ENCODE assay signal across 8 cellular contexts in the genomic region with DNA sequence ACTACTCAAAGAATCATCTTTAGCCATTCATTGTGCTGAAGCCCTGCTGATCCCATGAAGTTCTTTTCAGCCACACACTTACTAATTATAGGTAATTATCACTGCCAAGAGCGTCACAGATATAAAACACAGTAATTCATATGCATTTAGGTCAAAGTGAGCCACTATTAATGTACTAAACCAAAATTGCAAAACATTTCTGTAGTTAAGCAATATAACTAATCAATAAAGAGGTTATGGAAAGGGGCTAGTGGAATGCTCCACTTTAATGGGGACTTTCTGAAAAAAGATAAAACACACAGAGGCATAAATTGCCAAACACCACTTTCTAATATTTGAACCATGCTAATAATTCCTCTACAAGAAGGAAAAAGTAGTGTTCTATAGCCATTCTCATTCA. TPM values are rescaled to one million over a fixed set of nuclear protein-coding genes. Genes with fewer than 3 reads are reported as not detected.
"Had no signal": no experiment of that assay in that cellular context is flagged by ENCODE, and none has a peak within 500 bp of the region (broad histone marks: within the 10 kb centered on the region; RNA-seq: fewer than 3 reads in every experiment).

No MANE protein-coding gene starts in this region.

- DNase-seq: H9, HCEC 1CT had no signal

- H2AFZ ChIP-seq: GM23338 had no signal

- ATAC-seq: GM23338 had no signal

- H3K4me3 ChIP-seq: GM23338 had no signal

- H3K4me2 ChIP-seq: GM23338 had no signal

- FAIRE-seq: H1, H54, HTR-8/SVneo had no signal

RNA-seq across cellular contexts. Expression of a gene that starts 7.1 kb away (rescaled TPM):
- total RNA-seq: H1, H9, HT-29 had no signal
- polyA plus RNA-seq: IgD-negative memory B cell had no signal
